Comparison of ENCODE assay signal across 9 cellular contexts in the genomic region with DNA sequence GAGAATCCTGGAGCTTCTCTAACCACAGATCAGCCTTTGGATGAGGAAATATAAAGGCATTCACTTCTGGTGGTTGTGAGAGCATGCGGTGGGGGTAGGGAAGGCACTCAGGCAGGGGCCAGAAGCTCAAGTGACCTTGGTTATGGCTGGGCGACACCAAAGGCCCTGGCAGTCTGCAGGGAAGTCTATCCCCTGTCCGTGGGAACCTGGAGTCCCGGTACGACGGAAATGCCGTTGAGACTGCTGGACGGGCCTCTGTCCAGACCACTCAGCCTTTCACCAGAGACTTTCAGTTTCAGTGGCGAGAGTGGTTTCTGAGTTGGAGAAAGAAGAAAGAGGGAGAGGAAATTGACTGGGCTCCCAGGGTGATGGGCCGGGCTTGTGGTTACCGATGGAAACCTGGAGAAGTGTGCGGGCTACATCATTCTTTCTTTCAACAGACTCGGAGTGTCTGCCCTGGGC. TPM values are rescaled to one million over a fixed set of nuclear protein-coding genes. Genes with fewer than 3 reads are reported as not detected.
A peak's percentile ranks its signal among the peaks of the same experiment; 100 is the strongest.
DNase-seq lines count a peak whose midpoint lies in the region; FAIRE-seq and TF ChIP-seq lines count a peak whose summit lies in the region.
"Had no signal": no experiment of that assay in that cellular context is flagged by ENCODE, and none has a peak within 500 bp of the region (broad histone marks: within the 10 kb centered on the region; RNA-seq: fewer than 3 reads in every experiment).

No MANE protein-coding gene starts in this region.

- H3K4me1 ChIP-seq in spleen (peaks cover 0 to 27% (median 17%) of the 10 kb centered on the region in 6 donors), H9 (ENCODE audit: insufficient read depth, low read length) (peaks cover 5% of the 10 kb centered on the region; the same call in 1 of the 2 replicates)
- H3K4me1 ChIP-seq: BE2C had no signal

- H2AFZ ChIP-seq in H9 (ENCODE audit: low read length) = no peak overlapping the region

- H2BK5ac ChIP-seq in H9 (ENCODE audit: insufficient read length, low read length) = no peak overlapping the region

- H3K9me3 ChIP-seq in spleen (no peaks in the 10 kb centered on the region), H9 (ENCODE audit: control insufficient read depth, low read depth, low read length) (no peaks in the 10 kb centered on the region)
- H3K9me3 ChIP-seq: BE2C had no signal

- no peak overlapping the region for H2BK12ac ChIP-seq in H9 (ENCODE audit: insufficient read length, low read depth, low read length)

- H3K9me3 Mint-ChIP-seq in H9 = no peaks in the 10 kb centered on the region

- intact Hi-C loops in spleen (cut with DNase I; ENCODE audit: low total_unique reads) = no loop called here

- no peaks in the 10 kb centered on the region for H4K20me1 ChIP-seq in H9 (ENCODE audit: control insufficient read depth, insufficient read depth, insufficient read length)

- no peak overlapping the region for H3K56ac ChIP-seq in H9 (ENCODE audit: insufficient read length, low read depth, low read length)

- peaks cover 7% of the 10 kb centered on the region for H3K27me3 Mint-ChIP-seq in H9 (ENCODE audit: low read depth)

- FAIRE-seq in RCC 7860 (lab: Jason Lieb, UNC) = peak; percentile 88

- H3K27ac ChIP-seq in spleen = peak overlapping the region in 7 of 8 donors; percentile 23 to 63 (median 49)
- no peak overlapping the region for H3K27ac ChIP-seq in H9 (ENCODE audit: insufficient read length, low read depth, low read length)

- no peaks in the 10 kb centered on the region for H3K23me2 ChIP-seq in H9 (ENCODE audit: insufficient read length, low read depth, low read length, poor library complexity, severe bottlenecking)

- H2BK20ac ChIP-seq in H9 (ENCODE audit: low read depth, low read length, poor library complexity, severe bottlenecking) = no peak overlapping the region

- H3K79me1 ChIP-seq in H9 (ENCODE audit: insufficient read depth, low read depth, low read length, poor library complexity, severe bottlenecking) = no peaks in the 10 kb centered on the region

- no peaks in the 10 kb centered on the region for H3K36me3 ChIP-seq in spleen
- H3K36me3 ChIP-seq: BE2C had no signal

- H2BK120ac ChIP-seq in H9 (ENCODE audit: low read depth, low read length, poor library complexity, severe bottlenecking) = no peak overlapping the region

- no peak overlapping the region for H3T11ph ChIP-seq in H9 (ENCODE audit: low read length)

- no peak overlapping the region for H2AK5ac ChIP-seq in H9 (ENCODE audit: insufficient read length, low read length)

- H3K18ac ChIP-seq in H9 (ENCODE audit: insufficient read length, low read depth, low read length) = no peak overlapping the region

- H4K5ac ChIP-seq in H9 (ENCODE audit: insufficient read length, low read depth, low read length) = no peak overlapping the region

- no peak overlapping the region for H2BK15ac ChIP-seq in H9 (ENCODE audit: low read depth, low read length)

- H3K27ac Mint-ChIP-seq in H9 = peak overlapping the region in 1 of 3 experiments; percentile 60; a peak in 2 of 7 replicates

- H3K23ac ChIP-seq in H9 (ENCODE audit: insufficient read length, low read depth, low read length) = no peak overlapping the region

- TF ChIP-seq POLR2A in spleen (IDR thresholded peaks at IDR 0.05) = no peak

- H3K9ac ChIP-seq in H9 (ENCODE audit: extremely low read depth, insufficient read length, low read length) = no peak overlapping the region

- WGBS in spleen, 5 donors = 0 to 11% (median 6%) methylated on average over 13 of the region's 13 CpGs
- WGBS in H9 (ENCODE audit: extremely low coverage, insufficient read length, low lambda C conversion rate) = no CpG with 5 or more reads among the region's 13 CpGs

- H4K91ac ChIP-seq in H9 (ENCODE audit: insufficient read length, low read depth, low read length) = no peak overlapping the region

- H3K4me1 Mint-ChIP-seq in H9 = peaks cover 38 to 40% of the 10 kb centered on the region in 2 experiments

- H3K4ac ChIP-seq in H9 (ENCODE audit: low read depth, low read length) = no peak overlapping the region

- TF ChIP-seq CTCF in spleen (IDR thresholded peaks at IDR 0.05 in 8 of 11, conservative IDR thresholded peaks at IDR 0.05 in 3 of 11) (no peak), H9 (conservative IDR thresholded peaks at IDR 0.05) (no peak)

- H3K79me2 ChIP-seq in H9 (ENCODE audit: insufficient read depth, low read length) = no peaks in the 10 kb centered on the region

- H3K14ac ChIP-seq in H9 (ENCODE audit: insufficient read depth, low read length) = no peak overlapping the region

- H3K27me3 ChIP-seq in spleen (replicated peaks in 1 of 7) (peaks cover 0 to 12% (median 0%) of the 10 kb centered on the region in 7 donors), H9 (ENCODE audit: insufficient read depth, low read length) (no peaks in the 10 kb centered on the region)
- H3K27me3 ChIP-seq: BE2C had no signal

- H3K4me3 Mint-ChIP-seq in H9 = no peak overlapping the region

- H3K4me2 ChIP-seq in H9 (ENCODE audit: insufficient read depth, insufficient read length, low read length) = no peak overlapping the region

- H4K8ac ChIP-seq in H9 (replicated peaks; ENCODE audit: insufficient read length, low read depth, low read length) = no peak overlapping the region

- H3K4me3 ChIP-seq in spleen = peak overlapping the region in 2 of 8 donors; percentile 7 to 28

- DNase-seq in SIG-M5 treated with dmso at 0.1 percent for 504 hours (lab: John Stamatoyannopoulos, UW; ENCODE audit: unreplicated experiment) (peak; percentile 68), SIG-M5 (lab: John Stamatoyannopoulos, UW) (no peak), RCC 7860 (ENCODE audit: low spot score) (peak; percentile 80), glomerular visceral epithelial cell (ENCODE audit: extremely low spot score) (peak; percentile 94), spleen (peak; percentile 73), H9 (no peak), cortex of kidney (lab: John Stamatoyannopoulos, UW) (no peak), iPS-NIHi11 (ENCODE audit: low spot score) (no peak)
- DNase-seq: BE2C had no signal

- no peaks in the 10 kb centered on the region for H3K36me3 Mint-ChIP-seq in H9 (ENCODE audit: insufficient read depth in 1 of 3, low read depth in 3 of 3)

RNA-seq across cellular contexts. Expression of gene ISCA2, which starts 20.9 kb away (rescaled TPM):
- 10 to 100 TPM; 11.7 to 24.7 (median 19.0) TPM for total RNA-seq in spleen
- polyA plus RNA-seq in spleen = 10 to 100 TPM; 25.8 to 28.9 (median 26.0) TPM
- total RNA-seq in H9 (2021) = 36.3 and 37.5 TPM in 2 replicates

RNA-seq across cellular contexts. Expression of gene NPC2, which starts 21.4 kb away (rescaled TPM):
- 100 to 1,000 TPM; 191 to 956 (median 322) TPM for total RNA-seq in spleen
- polyA plus RNA-seq in spleen = 100 to 1,000 TPM; 202 to 299 (median 221) TPM
- 133 and 137 TPM in 2 replicates for total RNA-seq in H9 (2021)

Comparison
In these comparisons a context has a peak if more than half of its experiments do, and no peak if none do; other contexts are left out.
1. DNase-seq: peak in SIG-M5 treated with dmso at 0.1 percent for 504 hours (single experiment), RCC 7860 (single experiment), glomerular visceral epithelial cell (single experiment) and spleen (single experiment); none in SIG-M5 (single experiment), H9 (single experiment), cortex of kidney (single experiment) and iPS-NIHi11 (single experiment).